1 cellular context compared by ENCODE assay signal in genomic region chr15:30043211-30043655, GRCh38.
TF ChIP-seq lines count a peak whose summit lies in the region.

No MANE protein-coding gene starts in this region.

TF ChIP-seq in GM23338, 12 proteins besides CTCF, POLR2A, EP300 and RAD21 (continued from another document):
- no peak for TF ChIP-seq CREB1 (CRISPR knock-in tag; IDR thresholded peaks at IDR 0.05; ENCODE audit: low read depth)
- no peak for TF ChIP-seq EZH2 (IDR thresholded peaks at IDR 0.05; ENCODE audit: low read depth, unreplicated experiment)
- no peak for TF ChIP-seq STAT1 (IDR thresholded peaks at IDR 0.05; ENCODE audit: unreplicated experiment)
- TF ChIP-seq REST (IDR thresholded peaks at IDR 0.05; ENCODE audit: unreplicated experiment), result no peak
- TF ChIP-seq ZNF114 (CRISPR knock-in tag; IDR thresholded peaks at IDR 0.05), result no peak
TF ChIP-seq in GM23338: peak in this region for 0.
